Comparison of ENCODE assay signal across 8 cellular contexts in the genomic region with DNA sequence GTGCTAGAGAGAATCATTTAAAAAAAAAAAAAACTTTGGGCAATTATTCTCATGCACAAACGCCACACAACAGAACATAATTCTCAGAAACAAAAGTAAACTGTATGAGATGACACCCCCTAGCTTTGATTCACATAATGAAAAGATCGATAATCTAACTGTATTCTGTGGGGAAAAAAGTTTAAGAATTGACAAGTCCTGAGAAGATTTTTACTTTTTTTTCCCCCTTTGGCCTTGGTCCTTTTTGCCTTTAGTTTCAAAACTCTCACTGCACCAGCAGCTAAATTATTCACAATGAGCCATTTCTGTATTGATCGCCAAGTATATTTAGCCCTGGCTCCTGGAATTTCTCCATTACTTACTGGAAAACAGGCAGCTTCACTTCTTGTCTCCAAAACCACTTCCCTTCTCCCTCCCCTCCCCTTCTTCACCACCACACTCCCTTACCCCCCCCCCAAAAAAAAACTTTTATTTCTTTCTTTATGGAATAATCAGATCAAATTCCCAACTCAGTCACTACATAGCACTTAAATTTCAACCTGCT. TPM values are rescaled to one million over a fixed set of nuclear protein-coding genes. Genes with fewer than 3 reads are reported as not detected.
DNase-seq lines count a peak whose midpoint lies in the region; ATAC-seq and TF ChIP-seq lines count a peak whose summit lies in the region.

No MANE protein-coding gene starts in this region.

- DNase-seq in activated B cell treated with CpG ODN at 0.5 μM for 24 hours = no peak
- no peak for DNase-seq in iPS DF 6.9 (ENCODE audit: low read depth, low spot score)
- no peak for DNase-seq in HuH-7.5 (ENCODE audit: low spot score)
- DNase-seq in stimulated activated naive CD4-positive, alpha-beta T cell treated with Interleukin-2 at 50 U/mL for 16 hours (lab: John Stamatoyannopoulos, UW) = no peak

- CTCF ChIA-PET in HEK293 (lab: Yijun Ruan, JAX) (interaction anchor here (0.6 to 2.0 kb wide), 7 partner anchors 9 to 1674 kb away, joined by 3 to 5 read pairs (median 3); no protein-coding TSS in a partner anchor), activated B cell treated with CpG ODN at 0.5 μM for 24 hours (lab: Charles Lee) (interaction anchor here (0.6 to 6.3 kb wide), 7 partner anchors 8 to 372 kb away, joined by 3 to 86 read pairs (median 4); no protein-coding TSS in a partner anchor)

- TF ChIP-seq CTCF in HEK293 (tag by site-specific recombination; IDR thresholded peaks at IDR 0.05) = no peak
- no peak for TF ChIP-seq CTCF in activated B cell treated with CpG ODN at 0.5 μM for 24 hours (IDR thresholded peaks at IDR 0.05)

- no peaks in the 10 kb centered on the region for H3K9me3 ChIP-seq in HEK293 (ENCODE audit: control insufficient read depth, insufficient read depth, low read depth, low read length)
- no peaks in the 10 kb centered on the region for H3K9me3 ChIP-seq in iPS DF 6.9 (ENCODE audit: control insufficient read depth, insufficient read depth, low read length)

- H3K4me1 ChIP-seq in HEK293 (ENCODE audit: control insufficient read depth, insufficient read depth, low read length) = peaks cover 8% of the 10 kb centered on the region; the same call in 1 of the 2 replicates
- peaks cover 1% of the 10 kb centered on the region; the same call in 1 of the 2 replicates for H3K4me1 ChIP-seq in iPS DF 6.9 (ENCODE audit: control insufficient read depth, insufficient read depth, low read length)

- H3K27ac ChIP-seq in HEK293 (ENCODE audit: extremely low read depth, low read depth, low read length) (no peak overlapping the region), iPS DF 6.9 (ENCODE audit: low read length) (no peak overlapping the region)

- H3K36me3 ChIP-seq in HEK293 (ENCODE audit: control insufficient read depth in 2 of 2, insufficient read depth in 1 of 2, low read length in 2 of 2) (no peaks in the 10 kb centered on the region), iPS DF 6.9 (ENCODE audit: control insufficient read depth, insufficient read depth, low read length) (no peaks in the 10 kb centered on the region)

- intact Hi-C loops in activated B cell treated with CpG ODN at 0.5 μM for 24 hours (cut with micrococcal nuclease) = no loop called here

- no CpG with 5 or more reads among the region's 3 CpGs for WGBS in iPS DF 6.9 (ENCODE audit: insufficient coverage, insufficient read length)

- H3K27me3 ChIP-seq in iPS DF 6.9 (ENCODE audit: control insufficient read depth, insufficient read depth, low read length) = no peaks in the 10 kb centered on the region

- no peaks in the 10 kb centered on the region for H3K9me3 Mint-ChIP-seq in activated B cell treated with CpG ODN at 0.5 μM for 24 hours
- no peaks in the 10 kb centered on the region for H3K9me3 Mint-ChIP-seq in stimulated activated memory B cell treated with anti-CD40 and anti-IgM and Interleukin-4, amounts not matched to agents 10 μg/mL and 1 μg/mL and 100 μg/mL, for 72 hours

- ATAC-seq in activated B cell treated with CpG ODN at 0.5 μM for 24 hours (ENCODE audit: low read depth) (no peak), HG02571 (IDR thresholded peaks at IDR 0.05; ENCODE audit: unreplicated experiment) (no peak), HG03108 (IDR thresholded peaks at IDR 0.05; ENCODE audit: unreplicated experiment) (no peak)
- no peak for ATAC-seq in stimulated activated memory B cell treated with anti-CD40 and anti-IgM and Interleukin-4, amounts not matched to agents 10 μg/mL and 1 μg/mL and 100 μg/mL, for 72 hours

- peak overlapping the region; percentile 92 for H3K4me3 Mint-ChIP-seq in activated B cell treated with CpG ODN at 0.5 μM for 24 hours
- peak overlapping the region; percentile 84 for H3K4me3 Mint-ChIP-seq in stimulated activated memory B cell treated with anti-CD40 and anti-IgM and Interleukin-4, amounts not matched to agents 10 μg/mL and 1 μg/mL and 100 μg/mL, for 72 hours

- POLR2A ChIA-PET in HEK293 (lab: Yijun Ruan, JAX) (interaction anchor here (0.7 kb wide), 1 partner anchor 13 kb away, joined by 3 read pairs; no protein-coding TSS in a partner anchor), activated B cell treated with CpG ODN at 0.5 μM for 24 hours (lab: Charles Lee) (interaction anchor here (0.7 to 1.6 kb wide), 6 partner anchors 8 to 120 kb away, joined by 3 to 8 read pairs (median 4); no protein-coding TSS in a partner anchor)

- peaks cover 54% of the 10 kb centered on the region for H3K4me1 Mint-ChIP-seq in activated B cell treated with CpG ODN at 0.5 μM for 24 hours
- H3K4me1 Mint-ChIP-seq in stimulated activated memory B cell treated with anti-CD40 and anti-IgM and Interleukin-4, amounts not matched to agents 10 μg/mL and 1 μg/mL and 100 μg/mL, for 72 hours = peaks cover 38% of the 10 kb centered on the region

- H3K27me3 Mint-ChIP-seq in activated B cell treated with CpG ODN at 0.5 μM for 24 hours = no peaks in the 10 kb centered on the region
- H3K27me3 Mint-ChIP-seq in stimulated activated memory B cell treated with anti-CD40 and anti-IgM and Interleukin-4, amounts not matched to agents 10 μg/mL and 1 μg/mL and 100 μg/mL, for 72 hours = peaks cover 12% of the 10 kb centered on the region

- peaks cover 16% of the 10 kb centered on the region for H3K36me3 Mint-ChIP-seq in activated B cell treated with CpG ODN at 0.5 μM for 24 hours (ENCODE audit: low read depth)
- H3K36me3 Mint-ChIP-seq in stimulated activated memory B cell treated with anti-CD40 and anti-IgM and Interleukin-4, amounts not matched to agents 10 μg/mL and 1 μg/mL and 100 μg/mL, for 72 hours = no peaks in the 10 kb centered on the region

- peak overlapping the region; percentile 76 for H3K27ac Mint-ChIP-seq in activated B cell treated with CpG ODN at 0.5 μM for 24 hours
- peak overlapping the region; percentile 83 for H3K27ac Mint-ChIP-seq in stimulated activated memory B cell treated with anti-CD40 and anti-IgM and Interleukin-4, amounts not matched to agents 10 μg/mL and 1 μg/mL and 100 μg/mL, for 72 hours

- H3K4me3 ChIP-seq in HEK293 (ENCODE audit: low read depth, low read length) (peak overlapping the region; percentile 59), iPS DF 6.9 (ENCODE audit: low read length) (peak overlapping the region; percentile 6; the same call in 1 of the 2 replicates)

TF ChIP-seq in HEK293, 187 proteins besides CTCF, POLR2A, EP300 and RAD21 (continues in another document):
- TF ChIP-seq ZNF707 (tag by site-specific recombination; IDR thresholded peaks at IDR 0.05) (no peak), ZNF19 (tag by site-specific recombination; IDR thresholded peaks at IDR 0.05; ENCODE audit: low read depth) (no peak), SP7 (tag by site-specific recombination; IDR thresholded peaks at IDR 0.05) (no peak), ZNF596 (tag by site-specific recombination; IDR thresholded peaks at IDR 0.05) (no peak), ZNF132 (tag by site-specific recombination; IDR thresholded peaks at IDR 0.05; ENCODE audit: borderline replicate concordance) (no peak), ZNF660 (tag by site-specific recombination; IDR thresholded peaks at IDR 0.05) (no peak), ZNF610 (tag by site-specific recombination; IDR thresholded peaks at IDR 0.05; ENCODE audit: borderline replicate concordance) (no peak), ZNF214 (tag by site-specific recombination; IDR thresholded peaks at IDR 0.05; ENCODE audit: borderline replicate concordance) (no peak), ZNF341 (tag by site-specific recombination; IDR thresholded peaks at IDR 0.05; ENCODE audit: low read depth) (no peak), OSR2 (tag by site-specific recombination; IDR thresholded peaks at IDR 0.05) (no peak), HOXD13 (CRISPR knock-in tag; IDR thresholded peaks at IDR 0.05; ENCODE audit: borderline replicate concordance) (no peak), PBX3 (CRISPR knock-in tag; IDR thresholded peaks at IDR 0.05) (no peak), ZNF704 (tag by site-specific recombination; IDR thresholded peaks at IDR 0.05) (no peak), MZF1 (tag by site-specific recombination; IDR thresholded peaks at IDR 0.05; ENCODE audit: borderline replicate concordance) (no peak)
- TF ChIP-seq, protein P1, sequence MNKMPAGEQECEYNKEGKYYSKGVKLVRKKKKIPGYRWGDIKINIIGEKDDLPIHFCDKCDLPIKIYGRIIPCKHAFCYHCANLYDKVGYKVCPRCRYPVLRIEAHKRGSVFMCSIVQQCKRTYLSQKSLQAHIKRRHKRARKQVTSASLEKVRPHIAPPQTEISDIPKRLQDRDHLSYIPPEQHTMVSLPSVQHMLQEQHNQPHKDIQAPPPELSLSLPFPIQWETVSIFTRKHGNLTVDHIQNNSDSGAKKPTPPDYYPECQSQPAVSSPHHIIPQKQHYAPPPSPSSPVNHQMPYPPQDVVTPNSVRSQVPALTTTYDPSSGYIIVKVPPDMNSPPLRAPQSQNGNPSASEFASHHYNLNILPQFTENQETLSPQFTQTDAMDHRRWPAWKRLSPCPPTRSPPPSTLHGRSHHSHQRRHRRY (tag by site-specific recombination; IDR thresholded peaks at IDR 0.05) = no peak

RNA-seq across cellular contexts. Expression of gene IKZF2, which starts 2.0 kb away (rescaled TPM):
- 51.5 and 60.2 TPM in 2 replicates for total RNA-seq in activated B cell treated with CpG ODN at 0.5 μM for 24 hours
